In the genomic region with DNA sequence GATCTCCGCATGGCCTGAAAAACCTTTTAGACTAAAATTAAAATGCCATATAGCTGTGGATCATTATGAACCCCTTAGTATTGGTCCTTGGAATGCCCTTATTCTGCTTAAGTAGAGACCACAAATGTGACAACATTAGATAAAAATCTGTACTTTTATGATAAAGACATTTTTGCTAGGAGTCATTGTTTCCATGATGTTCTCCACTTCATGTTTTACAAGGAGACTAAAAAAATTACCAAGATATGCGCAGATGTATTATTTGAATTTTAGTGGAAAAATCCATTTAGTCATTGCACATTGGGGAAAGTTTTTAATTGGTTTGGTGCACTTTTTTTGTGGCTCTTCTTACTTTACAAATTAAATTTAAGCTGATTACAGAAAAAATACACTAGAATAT, we compare ENCODE assay signal across 10 cellular contexts. TPM values are rescaled to one million over a fixed set of nuclear protein-coding genes. Genes with fewer than 3 reads are reported as not detected.
A peak's percentile ranks its signal among the peaks of the same experiment; 100 is the strongest.
DNase-seq lines count a peak whose midpoint lies in the region; ATAC-seq and TF ChIP-seq lines count a peak whose summit lies in the region.
"Had no signal": no experiment of that assay in that cellular context is flagged by ENCODE, and none has a peak within 500 bp of the region (broad histone marks: within the 10 kb centered on the region; RNA-seq: fewer than 3 reads in every experiment).

No MANE protein-coding gene starts in this region.

- peaks cover 12% of the 10 kb centered on the region; the same call in 2 of the 3 replicates for H3K36me3 Mint-ChIP-seq in GM23338 (ENCODE audit: low read depth)

- H3K79me2 ChIP-seq in GM23338 (replicated peaks; ENCODE audit: insufficient read depth): peaks cover 48% of the 10 kb centered on the region
- H3K79me2 ChIP-seq in OCI-LY7 (ENCODE audit: insufficient read depth, low read depth, low read length): peaks cover 60% of the 10 kb centered on the region

- CTCF ChIA-PET in OCI-LY7 (lab: Charles Lee; ENCODE audit: unreplicated experiment): no interaction called here

- H3K9me2 ChIP-seq in GM23338 (ENCODE audit: insufficient read depth) (no peaks in the 10 kb centered on the region), OCI-LY7 (ENCODE audit: insufficient read depth, low read length) (no peaks in the 10 kb centered on the region)

- ATAC-seq in GM23338 (no peak), HG02852 (IDR thresholded peaks at IDR 0.05; ENCODE audit: unreplicated experiment) (no peak), HG02571 (IDR thresholded peaks at IDR 0.05; ENCODE audit: unreplicated experiment) (no peak), HG03280 (IDR thresholded peaks at IDR 0.05; ENCODE audit: unreplicated experiment) (no peak)

- no peak for DNase-seq in GM23338 (ENCODE audit: low spot score)
- DNase-seq in OCI-LY7 (ENCODE audit: low spot score): no peak
- no peak for DNase-seq in dorsolateral prefrontal cortex
- no peak for DNase-seq in NCI-H1105 (lab: John Stamatoyannopoulos, UW)
- DNase-seq: testis had no signal

- H3F3A ChIP-seq in GM23338 (replicated peaks; ENCODE audit: low read depth): no peaks in the 10 kb centered on the region

- H3K4me3 ChIP-seq in GM23338 (peak overlapping the region; percentile 90), OCI-LY7 (ENCODE audit: low read depth, low read length, poor library complexity, severe bottlenecking) (peak overlapping the region; percentile 96), dorsolateral prefrontal cortex (peak overlapping the region in 56 of 59 donors; percentile 40 to 89 (median 74)), neuron (ENCODE audit: low read length) (peak overlapping the region; percentile 58)

- peaks cover 6% of the 10 kb centered on the region; the same call in 1 of the 2 replicates for H3K4me1 ChIP-seq in GM23338 (ENCODE audit: insufficient read depth)
- H3K4me1 ChIP-seq in OCI-LY7 (ENCODE audit: insufficient read depth, low read length, poor library complexity, severe bottlenecking): peaks cover 15% of the 10 kb centered on the region
- peaks cover 15% of the 10 kb centered on the region for H3K4me1 ChIP-seq in neuron (ENCODE audit: insufficient read depth, low read length)
- H3K4me1 ChIP-seq: parathyroid adenoma, testis had no signal

- no peaks in the 10 kb centered on the region for H3K9me3 ChIP-seq in OCI-LY7 (ENCODE audit: low read length)
- H3K9me3 ChIP-seq in neuron (ENCODE audit: low read length): no peaks in the 10 kb centered on the region
- H3K9me3 ChIP-seq: testis had no signal

- H3K27me3 Mint-ChIP-seq in GM23338 (ENCODE audit: insufficient read depth, low read depth, poor library complexity): no peaks in the 10 kb centered on the region

- H3K27ac ChIP-seq in GM23338 (ENCODE audit: low read depth) (no peak overlapping the region), OCI-LY7 (ENCODE audit: low read depth, low read length, poor library complexity, severe bottlenecking) (peak overlapping the region; percentile 94), dorsolateral prefrontal cortex (peak overlapping the region in 4 of 59 donors; percentile 1 to 38 (median 15))
- H3K27ac ChIP-seq: parathyroid adenoma had no signal

- H3K9me3 Mint-ChIP-seq in GM23338: no peaks in the 10 kb centered on the region; the same call in 2 of the 3 replicates

- no peak overlapping the region; the same call in 1 of the 2 replicates for H3K27ac Mint-ChIP-seq in GM23338

- H3K4me3 Mint-ChIP-seq in GM23338: peak overlapping the region; percentile 96

- H3K4me2 ChIP-seq in GM23338 (peak overlapping the region; percentile 77), OCI-LY7 (ENCODE audit: low read length) (peak overlapping the region; percentile 86)

- H4K20me1 ChIP-seq in GM23338 (replicated peaks; ENCODE audit: insufficient read depth) (no peaks in the 10 kb centered on the region), OCI-LY7 (ENCODE audit: insufficient read depth, low read length) (peaks cover 11% of the 10 kb centered on the region)

- no peak overlapping the region for H2AFZ ChIP-seq in GM23338
- no peak overlapping the region for H2AFZ ChIP-seq in OCI-LY7 (ENCODE audit: low read length)
- H2AFZ ChIP-seq in neuron (ENCODE audit: low read depth, low read length): no peak overlapping the region
- H2AFZ ChIP-seq: parathyroid adenoma had no signal

- POLR2A ChIA-PET in OCI-LY7 (lab: Charles Lee): interaction anchor here (0.8 to 1.6 kb wide), 5 partner anchors 9 to 196 kb away, joined by 3 to 11 read pairs (median 4); no protein-coding TSS in a partner anchor

- TF ChIP-seq CTCF in GM23338 (conservative IDR thresholded peaks at IDR 0.05; ENCODE audit: low read depth in 2 of 2): no peak
- TF ChIP-seq CTCF in OCI-LY7 (conservative IDR thresholded peaks at IDR 0.05; ENCODE audit: low read length): no peak
- TF ChIP-seq CTCF in dorsolateral prefrontal cortex (IDR thresholded peaks at IDR 0.05 in 54 of 56, conservative IDR thresholded peaks at IDR 0.05 in 2 of 56; ENCODE audit: low read depth in 1 of 56, partially characterized antibody in 56 of 56): no peak

- intact Hi-C loops in OCI-LY7 (cut with micrococcal nuclease; ENCODE audit: unreplicated experiment): no loop called here
- intact Hi-C loops in dorsolateral prefrontal cortex (cut with DNase I): no loop called here

- no peaks in the 10 kb centered on the region for H3K27me3 ChIP-seq in GM23338 (ENCODE audit: insufficient read depth)
- peaks cover 0 to 17% (median 0%) of the 10 kb centered on the region in 45 donors for H3K27me3 ChIP-seq in dorsolateral prefrontal cortex
- H3K27me3 ChIP-seq in neuron (ENCODE audit: insufficient read depth, low read length): no peaks in the 10 kb centered on the region
- H3K27me3 ChIP-seq: testis had no signal

- no TSS peak for BruUV-seq in OCI-LY7 (replicated peaks; lab: Mats Ljungman, UMichigan)

- H3K36me3 ChIP-seq in GM23338 (ENCODE audit: insufficient read depth): no peaks in the 10 kb centered on the region; the same call in 1 of the 2 replicates
- H3K36me3 ChIP-seq in OCI-LY7 (ENCODE audit: insufficient read depth, low read length): peaks cover 21% of the 10 kb centered on the region
- H3K36me3 ChIP-seq in neuron (ENCODE audit: insufficient read depth, low read length): peaks cover 11% of the 10 kb centered on the region

- peaks cover 14% of the 10 kb centered on the region; the same call in 2 of the 3 replicates for H3K4me1 Mint-ChIP-seq in GM23338

TF ChIP-seq in GM23338, 12 proteins besides CTCF, POLR2A, EP300 and RAD21 (continues in another document):
- TF ChIP-seq ZNF462 (CRISPR knock-in tag; IDR thresholded peaks at IDR 0.05): no peak

RNA-seq across cellular contexts. Expression of gene PHF6, which starts 1.8 kb away (rescaled TPM):
- total RNA-seq in GM23338 (2014; rRNA removed; shearing (Covaris generic)): 55.1 and 56.5 TPM in 2 replicates
- 36.6 and 42.0 TPM in 2 replicates for polyA plus RNA-seq in GM23338 (2016; fragmentation: Nextera tagmentation; extraction: Ambion mirVana)
- 24.6 and 28.2 TPM in 2 replicates for total RNA-seq in OCI-LY7 (2014; rRNA removed; shearing (Covaris generic))
- 50.9 and 52.8 TPM in 2 replicates for total RNA-seq in OCI-LY7 (2022)
- total RNA-seq in dorsolateral prefrontal cortex: 10 to 100 TPM; 17.5 to 34.4 (median 24.7) TPM
